Comparison of ENCODE assay signal across 28 cellular contexts in genomic region chr4:35963969-35964515, GRCh38.
DNase-seq lines count a peak whose midpoint lies in the region; ATAC-seq, FAIRE-seq and TF ChIP-seq lines count a peak whose summit lies in the region.
"Had no signal": no experiment of that assay in that cellular context is flagged by ENCODE, and none has a peak within 500 bp of the region (broad histone marks: within the 10 kb centered on the region; RNA-seq: fewer than 3 reads in every experiment).

No MANE protein-coding gene starts in this region.

- H3K9me3 ChIP-seq in small intestine (ENCODE audit: control insufficient read depth, low read depth): no peaks in the 10 kb centered on the region
- H3K9me3 ChIP-seq: lower lobe of right lung, upper lobe of right lung had no signal

- H3K27me3 Mint-ChIP-seq in chondrocyte (ENCODE audit: low read depth): no peaks in the 10 kb centered on the region
- H3K27me3 Mint-ChIP-seq: IgD-negative memory B cell; stimulated activated memory B cell treated with anti-CD40 and anti-IgM and Interleukin-4, amounts not matched to agents 10 μg/mL and 1 μg/mL and 100 μg/mL, for 72 hours had no signal

- no peak overlapping the region for H3K4me3 Mint-ChIP-seq in chondrocyte (ENCODE audit: unreplicated experiment)
- H3K4me3 Mint-ChIP-seq: activated T-helper 17 cell treated with anti-CD3 and anti-CD28 coated beads, Interleukin-2, amount 50 U/mL, for 72 hours; IgD-negative memory B cell; neural progenitor cell; stimulated activated memory B cell treated with anti-CD40 and anti-IgM and Interleukin-4, amounts not matched to agents 10 μg/mL and 1 μg/mL and 100 μg/mL, for 72 hours; T-helper 1 cell treated with Interleukin-12 subunit alpha and Interleukin-12 subunit beta and Interleukin-4 antibody, amounts not matched to agents 30 μg/mL and 1 μg/mL, for 36 hours had no signal

- H3K36me3 Mint-ChIP-seq in chondrocyte (ENCODE audit: low read depth): no peaks in the 10 kb centered on the region
- H3K36me3 Mint-ChIP-seq: IgD-negative memory B cell; neural progenitor cell; stimulated activated memory B cell treated with anti-CD40 and anti-IgM and Interleukin-4, amounts not matched to agents 10 μg/mL and 1 μg/mL and 100 μg/mL, for 72 hours had no signal

- H3K4me1 Mint-ChIP-seq in chondrocyte (ENCODE audit: low read depth): peaks cover 14% of the 10 kb centered on the region
- H3K4me1 Mint-ChIP-seq: activated T-helper 17 cell treated with anti-CD3 and anti-CD28 coated beads, Interleukin-2, amount 50 U/mL, for 72 hours; IgD-negative memory B cell; neural progenitor cell; stimulated activated memory B cell treated with anti-CD40 and anti-IgM and Interleukin-4, amounts not matched to agents 10 μg/mL and 1 μg/mL and 100 μg/mL, for 72 hours had no signal

- H3K4me1 ChIP-seq in small intestine (ENCODE audit: control insufficient read depth in 2 of 2, insufficient read depth in 1 of 2, low read depth in 1 of 2, low read length in 1 of 2): no peaks in the 10 kb centered on the region
- H3K4me1 ChIP-seq: lower lobe of right lung, neural progenitor cell, upper lobe of right lung had no signal

- peak; percentile 29 for DNase-seq in RCC 7860 (ENCODE audit: low spot score)
- DNase-seq in chondrocyte (ENCODE audit: low spot score): no peak
- peak; percentile 79 for DNase-seq in kidney glomerular epithelial cell (lab: John Stamatoyannopoulos, UW)
- no peak for DNase-seq in SIG-M5 treated with dmso at 0.1 percent for 504 hours (lab: John Stamatoyannopoulos, UW; ENCODE audit: unreplicated experiment)
- DNase-seq in D341Med (ENCODE audit: low spot score): no peak
- no peak for DNase-seq in small intestine
- DNase-seq: activated CD4-positive, alpha-beta T cell treated with anti-CD3 and anti-CD28 coated beads, Interleukin-2, amount 50 U/mL, for 48 hours; activated CD8-positive, alpha-beta memory T cell treated with anti-CD3 and anti-CD28 coated beads, Interleukin-2, amount 50 U/mL, for 48 hours; activated naive CD4-positive, alpha-beta T cell treated with anti-CD3 and anti-CD28 coated beads, Interleukin-2, amount 50 U/mL, for 16 hours; amygdala; central memory CD4-positive, alpha-beta T cell; islet precursor cell; lower lobe of right lung; NCI-H1092 treated with DMSO at 0.1 percent for 48 hours; NCI-H1930; NCI-H526; stimulated activated CD4-positive, alpha-beta T cell treated with anti-CD3 and anti-CD28 coated beads, Interleukin-4, amount 100 ng/mL, for 4 hours; substantia nigra; upper lobe of right lung had no signal

- FAIRE-seq in RCC 7860 (lab: Jason Lieb, UNC) (no peak), small intestine (lab: Jason Lieb, UNC) (no peak)
- FAIRE-seq: D721Med, TTC549 had no signal

- H3K27ac ChIP-seq in small intestine (ENCODE audit: low read depth in 1 of 2, low read length in 1 of 2): no peak overlapping the region
- H3K27ac ChIP-seq: lower lobe of right lung, neural progenitor cell, upper lobe of right lung had no signal

- H3K27me3 ChIP-seq in small intestine (ENCODE audit: control insufficient read depth in 2 of 2, insufficient read depth in 2 of 2, low read length in 2 of 2): no peaks in the 10 kb centered on the region
- H3K27me3 ChIP-seq: neural progenitor cell, upper lobe of right lung had no signal

- ATAC-seq in GM19023 (IDR thresholded peaks at IDR 0.05; ENCODE audit: unreplicated experiment): no peak
- ATAC-seq: activated T-helper 17 cell treated with anti-CD3 and anti-CD28 coated beads, Interleukin-2, amount 50 U/mL, for 72 hours; lower lobe of right lung; sciatic nerve; stimulated activated memory B cell treated with anti-CD40 and anti-IgM and Interleukin-4, amounts not matched to agents 10 μg/mL and 1 μg/mL and 100 μg/mL, for 72 hours; upper lobe of right lung had no signal

- H3K9me3 Mint-ChIP-seq in chondrocyte (ENCODE audit: low read depth): no peaks in the 10 kb centered on the region
- H3K9me3 Mint-ChIP-seq: activated T-helper 17 cell treated with anti-CD3 and anti-CD28 coated beads, Interleukin-2, amount 50 U/mL, for 72 hours; IgD-negative memory B cell; neural progenitor cell; stimulated activated memory B cell treated with anti-CD40 and anti-IgM and Interleukin-4, amounts not matched to agents 10 μg/mL and 1 μg/mL and 100 μg/mL, for 72 hours; T-helper 1 cell treated with Interleukin-12 subunit alpha and Interleukin-12 subunit beta and Interleukin-4 antibody, amounts not matched to agents 30 μg/mL and 1 μg/mL, for 36 hours had no signal

- H3K4me3 ChIP-seq in small intestine (ENCODE audit: low read depth in 1 of 2, low read length in 2 of 2): no peak overlapping the region
- H3K4me3 ChIP-seq: lower lobe of right lung, neural progenitor cell, upper lobe of right lung had no signal

- H3K36me3 ChIP-seq in small intestine (ENCODE audit: control insufficient read depth in 2 of 2, insufficient read depth in 2 of 2, low read length in 2 of 2): no peaks in the 10 kb centered on the region
- H3K36me3 ChIP-seq: lower lobe of right lung, neural progenitor cell, upper lobe of right lung had no signal

- 80 to 82% (median 82%) methylated on average over 5 of the region's 5 CpGs for WGBS in small intestine, 3 donors

- no peak for TF ChIP-seq CTCF in chondrocyte (IDR thresholded peaks at IDR 0.05)

- peak overlapping the region; percentile 11 for H3K27ac Mint-ChIP-seq in chondrocyte (ENCODE audit: unreplicated experiment)
- H3K27ac Mint-ChIP-seq: activated T-helper 17 cell treated with anti-CD3 and anti-CD28 coated beads, Interleukin-2, amount 50 U/mL, for 72 hours; IgD-negative memory B cell; neural progenitor cell; stimulated activated memory B cell treated with anti-CD40 and anti-IgM and Interleukin-4, amounts not matched to agents 10 μg/mL and 1 μg/mL and 100 μg/mL, for 72 hours; T-helper 1 cell treated with Interleukin-12 subunit alpha and Interleukin-12 subunit beta and Interleukin-4 antibody, amounts not matched to agents 30 μg/mL and 1 μg/mL, for 36 hours had no signal

Comparison
In these comparisons a context has a peak if more than half of its experiments do, and no peak if none do; other contexts are left out.
1. DNase-seq: peak in RCC 7860 (single experiment) and kidney glomerular epithelial cell (single experiment); none in chondrocyte (single experiment), SIG-M5 treated with dmso at 0.1 percent for 504 hours (single experiment), D341Med (single experiment) and small intestine (single experiment).